In genomic region chr5:40405985-40406384, GRCh38 we compare ENCODE assay signal across 16 cellular contexts.
DNase-seq lines count a peak whose midpoint lies in the region; ATAC-seq and TF ChIP-seq lines count a peak whose summit lies in the region.
"Had no signal": no experiment of that assay in that cellular context is flagged by ENCODE, and none has a peak within 500 bp of the region (broad histone marks: within the 10 kb centered on the region; RNA-seq: fewer than 3 reads in every experiment).

No MANE protein-coding gene starts in this region.

- H3K4me3 ChIP-seq in heart right ventricle = no peak overlapping the region
- H3K4me3 ChIP-seq in mesenchymal stem cell (ENCODE audit: insufficient read depth in 1 of 2, low read depth in 1 of 2, low read length in 2 of 2) = no peak overlapping the region
- H3K4me3 ChIP-seq in upper lobe of left lung = no peak overlapping the region
- H3K4me3 ChIP-seq: gastroesophageal sphincter, lung, thyroid gland had no signal

- no peak overlapping the region for H2BK15ac ChIP-seq in mesenchymal stem cell (ENCODE audit: low read depth, poor library complexity, severe bottlenecking)

- H2AK5ac ChIP-seq in mesenchymal stem cell (ENCODE audit: low read length, severe bottlenecking) = no peak overlapping the region

- no peak overlapping the region for H3K4me2 ChIP-seq in mesenchymal stem cell (ENCODE audit: low read length, poor library complexity, severe bottlenecking)

- no peak overlapping the region for H2BK5ac ChIP-seq in mesenchymal stem cell (ENCODE audit: low read depth, low read length, poor library complexity, severe bottlenecking)

- H3K18ac ChIP-seq in mesenchymal stem cell (ENCODE audit: low read depth in 1 of 2, low read length in 2 of 2) = peak overlapping the region in 1 of 2 experiments; percentile 38

- no peak overlapping the region for H3K14ac ChIP-seq in mesenchymal stem cell (ENCODE audit: low read length in 2 of 2)

- no peak overlapping the region for H3K23ac ChIP-seq in mesenchymal stem cell (ENCODE audit: low read length in 2 of 2)

- H3K9me3 ChIP-seq in heart right ventricle (no peaks in the 10 kb centered on the region), mesenchymal stem cell (ENCODE audit: control insufficient read depth, low read length) (no peaks in the 10 kb centered on the region), upper lobe of left lung (no peaks in the 10 kb centered on the region)
- H3K9me3 ChIP-seq: BE2C, gastroesophageal sphincter, thyroid gland had no signal

- H3K4me1 ChIP-seq in heart right ventricle = peaks cover 5 to 80% (median 45%) of the 10 kb centered on the region in 9 donors
- peaks cover 2% of the 10 kb centered on the region for H3K4me1 ChIP-seq in mesenchymal stem cell (ENCODE audit: control insufficient read depth, insufficient read depth, low read depth, low read length)
- H3K4me1 ChIP-seq in upper lobe of left lung = peaks cover 17 to 41% (median 27%) of the 10 kb centered on the region in 4 donors
- H3K4me1 ChIP-seq: BE2C had no signal

- DNase-seq in heart right ventricle (no peak), left cardiac atrium (no peak), mesenchymal stem cell (peak; percentile 69), upper lobe of left lung (no peak), NCI-H146 treated with DMSO at 0.1 percent for 48 hours (lab: John Stamatoyannopoulos, UW; ENCODE audit: unreplicated experiment) (no peak), iPS-NIHi7 (ENCODE audit: extremely low spot score) (no peak)
- DNase-seq: BE2C, GF-D8, NCI-H2171, T-helper 9 cell, thyroid gland had no signal

- no peak overlapping the region for H2BK12ac ChIP-seq in mesenchymal stem cell (ENCODE audit: low read length in 2 of 2)

- no peak overlapping the region for H3K9ac ChIP-seq in mesenchymal stem cell (ENCODE audit: low read length)

- H3K79me1 ChIP-seq in mesenchymal stem cell (replicated peaks; ENCODE audit: low read length, poor library complexity, severe bottlenecking) = no peaks in the 10 kb centered on the region

- H4K8ac ChIP-seq in mesenchymal stem cell (ENCODE audit: low read length) = no peak overlapping the region

- no peak overlapping the region for H2AFZ ChIP-seq in mesenchymal stem cell (ENCODE audit: low read depth, low read length)

- H3K4me1 Mint-ChIP-seq in activated T-helper 17 cell treated with anti-CD3 and anti-CD28 coated beads, Interleukin-2, amount 50 U/mL, for 72 hours = peaks cover 61% of the 10 kb centered on the region

- H3K4me3 Mint-ChIP-seq in activated T-helper 17 cell treated with anti-CD3 and anti-CD28 coated beads, Interleukin-2, amount 50 U/mL, for 72 hours = peak overlapping the region; percentile 85

- 35 to 44% methylated on average over 3 of the region's 3 CpGs for WGBS in heart right ventricle, 2 donors
- 100% methylated on average over 1 of the region's 3 CpGs for WGBS in mesenchymal stem cell
- WGBS in upper lobe of left lung, 2 donors = 58 to 59% methylated on average over 3 of the region's 3 CpGs

- H4K91ac ChIP-seq in mesenchymal stem cell (ENCODE audit: low read length) = no peak overlapping the region

- H3K36me3 Mint-ChIP-seq in activated T-helper 17 cell treated with anti-CD3 and anti-CD28 coated beads, Interleukin-2, amount 50 U/mL, for 72 hours (ENCODE audit: low read depth) = peaks cover 30% of the 10 kb centered on the region

- no peak overlapping the region for H2BK120ac ChIP-seq in mesenchymal stem cell (ENCODE audit: low read depth, low read length)

- H3K4ac ChIP-seq in mesenchymal stem cell (ENCODE audit: low read depth in 1 of 2, low read length in 2 of 2) = no peak overlapping the region

- peak in 2 of 8 donors; percentile 6 to 8 for ATAC-seq in heart right ventricle
- ATAC-seq in left cardiac atrium = no peak
- peak; percentile 29 for ATAC-seq in activated T-helper 17 cell treated with anti-CD3 and anti-CD28 coated beads, Interleukin-2, amount 50 U/mL, for 72 hours (replicated peaks)
- ATAC-seq in upper lobe of left lung (ENCODE audit: low FRiP score in 2 of 2) = no peak
- ATAC-seq in GM18517 (IDR thresholded peaks at IDR 0.05; ENCODE audit: unreplicated experiment) = no peak
- ATAC-seq: PC-3 had no signal

- intact Hi-C loops in heart right ventricle (cut with DNase I) = loop anchor here in 4 of 10 donors (10.0 kb wide), 2 partner anchors 201 to 279 kb away; no protein-coding TSS in a partner anchor
- intact Hi-C loops in left cardiac atrium (cut with DNase I) = no loop called here

- H3K27me3 ChIP-seq in heart right ventricle = no peaks in the 10 kb centered on the region
- no peaks in the 10 kb centered on the region for H3K27me3 ChIP-seq in mesenchymal stem cell (ENCODE audit: control insufficient read depth in 1 of 2, insufficient read depth in 1 of 2, low read length in 2 of 2)
- H3K27me3 ChIP-seq in upper lobe of left lung = no peaks in the 10 kb centered on the region
- H3K27me3 ChIP-seq: BE2C, gastroesophageal sphincter, thyroid gland had no signal

- no peak for TF ChIP-seq POLR2A in upper lobe of left lung (IDR thresholded peaks at IDR 0.05)

- H3K27me3 Mint-ChIP-seq in activated T-helper 17 cell treated with anti-CD3 and anti-CD28 coated beads, Interleukin-2, amount 50 U/mL, for 72 hours = no peaks in the 10 kb centered on the region

- TF ChIP-seq CTCF in heart right ventricle (IDR thresholded peaks at IDR 0.05) (no peak), upper lobe of left lung (IDR thresholded peaks at IDR 0.05) (no peak)

- H3K27ac ChIP-seq in heart right ventricle = peak overlapping the region in 9 of 10 donors; percentile 8 to 88 (median 52)
- no peak overlapping the region for H3K27ac ChIP-seq in mesenchymal stem cell (ENCODE audit: low read length, poor library complexity, severe bottlenecking)
- H3K27ac ChIP-seq in upper lobe of left lung = peak overlapping the region; percentile 71 to 79 (median 76)
- H3K27ac ChIP-seq: thyroid gland had no signal

- peak overlapping the region; percentile 99 for H3K27ac Mint-ChIP-seq in activated T-helper 17 cell treated with anti-CD3 and anti-CD28 coated beads, Interleukin-2, amount 50 U/mL, for 72 hours

- no peak for TF ChIP-seq EP300 in upper lobe of left lung (IDR thresholded peaks at IDR 0.05)

- H3K9me3 Mint-ChIP-seq in activated T-helper 17 cell treated with anti-CD3 and anti-CD28 coated beads, Interleukin-2, amount 50 U/mL, for 72 hours = peaks cover 6% of the 10 kb centered on the region

- no peaks in the 10 kb centered on the region for H3K36me3 ChIP-seq in heart right ventricle
- H3K36me3 ChIP-seq in mesenchymal stem cell (ENCODE audit: control insufficient read depth in 1 of 2, insufficient read depth in 2 of 2, low read depth in 1 of 2, low read length in 2 of 2) = no peaks in the 10 kb centered on the region
- no peaks in the 10 kb centered on the region for H3K36me3 ChIP-seq in upper lobe of left lung
- H3K36me3 ChIP-seq: BE2C, gastroesophageal sphincter, thyroid gland had no signal
